Comparison of ENCODE assay signal across 1 cellular context in the genomic region with DNA sequence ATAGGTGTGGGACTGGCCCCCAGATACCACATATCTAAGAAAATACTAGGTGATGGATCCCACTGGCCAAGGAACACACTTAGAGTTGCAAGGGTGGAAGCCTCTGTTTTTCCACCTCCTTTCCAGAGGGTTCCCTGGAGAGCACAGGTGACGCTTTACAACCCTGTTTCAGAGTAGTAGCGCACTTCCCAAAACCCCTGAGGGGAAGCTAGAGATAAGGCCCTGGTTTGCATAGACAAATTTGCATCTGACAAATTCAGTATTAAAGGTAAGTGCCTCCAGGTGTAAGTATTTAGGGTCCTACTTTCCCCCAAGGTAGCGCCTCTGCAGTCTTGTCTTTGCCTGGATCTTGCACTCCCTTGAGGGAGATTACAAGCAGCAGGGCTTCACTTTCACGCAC.
TF ChIP-seq lines count a peak whose summit lies in the region.

No MANE protein-coding gene starts in this region.

TF ChIP-seq in GM12878, 131 proteins besides CTCF, POLR2A, EP300 and RAD21:
- TF ChIP-seq NBN (IDR thresholded peaks at IDR 0.05) (no peak), FOXM1 (IDR thresholded peaks at IDR 0.05; ENCODE audit: low read depth, low read length) (no peak), MEF2A (IDR thresholded peaks at IDR 0.05; ENCODE audit: insufficient read depth, low read depth, low read length) (no peak), MEF2B (IDR thresholded peaks at IDR 0.05; ENCODE audit: partially characterized antibody, poor library complexity, severe bottlenecking) (no peak), SREBF1 (IDR thresholded peaks at IDR 0.05; ENCODE audit: low read length) (no peak), STAT3 (IDR thresholded peaks at IDR 0.05; ENCODE audit: low read depth, low read length) (no peak), SMC3 (IDR thresholded peaks at IDR 0.05; ENCODE audit: borderline replicate concordance, low read length) (no peak), NRF1 (conservative IDR thresholded peaks at IDR 0.05; ENCODE audit: low read depth, low read length) (no peak)
- TF ChIP-seq, protein P1, sequence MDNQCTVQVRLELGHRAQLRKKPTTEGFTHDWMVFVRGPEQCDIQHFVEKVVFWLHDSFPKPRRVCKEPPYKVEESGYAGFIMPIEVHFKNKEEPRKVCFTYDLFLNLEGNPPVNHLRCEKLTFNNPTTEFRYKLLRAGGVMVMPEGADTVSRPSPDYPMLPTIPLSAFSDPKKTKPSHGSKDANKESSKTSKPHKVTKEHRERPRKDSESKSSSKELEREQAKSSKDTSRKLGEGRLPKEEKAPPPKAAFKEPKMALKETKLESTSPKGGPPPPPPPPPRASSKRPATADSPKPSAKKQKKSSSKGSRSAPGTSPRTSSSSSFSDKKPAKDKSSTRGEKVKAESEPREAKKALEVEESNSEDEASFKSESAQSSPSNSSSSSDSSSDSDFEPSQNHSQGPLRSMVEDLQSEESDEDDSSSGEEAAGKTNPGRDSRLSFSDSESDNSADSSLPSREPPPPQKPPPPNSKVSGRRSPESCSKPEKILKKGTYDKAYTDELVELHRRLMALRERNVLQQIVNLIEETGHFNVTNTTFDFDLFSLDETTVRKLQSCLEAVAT (IDR thresholded peaks at IDR 0.05) = no peak
- TF ChIP-seq, protein P2, sequence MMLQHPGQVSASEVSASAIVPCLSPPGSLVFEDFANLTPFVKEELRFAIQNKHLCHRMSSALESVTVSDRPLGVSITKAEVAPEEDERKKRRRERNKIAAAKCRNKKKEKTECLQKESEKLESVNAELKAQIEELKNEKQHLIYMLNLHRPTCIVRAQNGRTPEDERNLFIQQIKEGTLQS (IDR thresholded peaks at IDR 0.05; ENCODE audit: borderline replicate concordance, extremely low read depth, low read depth, low read length) = no peak
- TF ChIP-seq, protein P3, sequence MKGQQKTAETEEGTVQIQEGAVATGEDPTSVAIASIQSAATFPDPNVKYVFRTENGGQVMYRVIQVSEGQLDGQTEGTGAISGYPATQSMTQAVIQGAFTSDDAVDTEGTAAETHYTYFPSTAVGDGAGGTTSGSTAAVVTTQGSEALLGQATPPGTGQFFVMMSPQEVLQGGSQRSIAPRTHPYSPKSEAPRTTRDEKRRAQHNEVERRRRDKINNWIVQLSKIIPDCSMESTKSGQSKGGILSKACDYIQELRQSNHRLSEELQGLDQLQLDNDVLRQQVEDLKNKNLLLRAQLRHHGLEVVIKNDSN (IDR thresholded peaks at IDR 0.05; ENCODE audit: borderline replicate concordance, extremely low read length, insufficient read depth, low read depth, low read length) = no peak
